In genomic region chr16:67280090-67281015, GRCh38 we compare ENCODE assay signal across 1 cellular context.
TF ChIP-seq lines count a peak whose summit lies in the region.

No MANE protein-coding gene starts in this region.

TF ChIP-seq in HCT116, 20 proteins besides CTCF, POLR2A, EP300 and RAD21:
- TF ChIP-seq YY1 (IDR thresholded peaks at IDR 0.05; ENCODE audit: extremely low read depth, insufficient replicate concordance, low read depth, low read length) = no peak
- TF ChIP-seq REST (IDR thresholded peaks at IDR 0.05; ENCODE audit: low read depth) = no peak
- no peak for TF ChIP-seq CEBPB (IDR thresholded peaks at IDR 0.05; ENCODE audit: low read depth)
- TF ChIP-seq CBX3 (IDR thresholded peaks at IDR 0.05; ENCODE audit: low read depth) = no peak
- no peak for TF ChIP-seq ATF3 (IDR thresholded peaks at IDR 0.05)
- TF ChIP-seq JUND (IDR thresholded peaks at IDR 0.05) = no peak
- no peak for TF ChIP-seq SP1 (IDR thresholded peaks at IDR 0.05; ENCODE audit: low read depth)
- no peak for TF ChIP-seq POLR2AphosphoS5 (IDR thresholded peaks at IDR 0.05; ENCODE audit: low read depth, low read length)
- TF ChIP-seq ZNF274 (IDR thresholded peaks at IDR 0.05; ENCODE audit: low read depth, low read length) = no peak
- TF ChIP-seq TCF7L2 (IDR thresholded peaks at IDR 0.05; ENCODE audit: borderline replicate concordance, extremely low read depth, insufficient read depth, insufficient read length) = no peak
- no peak for TF ChIP-seq ZBTB33 (IDR thresholded peaks at IDR 0.05; ENCODE audit: extremely low read depth, insufficient replicate concordance, low read length)
- TF ChIP-seq EZH2 (IDR thresholded peaks at IDR 0.05) = no peak
- no peak for TF ChIP-seq ELF1 (IDR thresholded peaks at IDR 0.05; ENCODE audit: borderline replicate concordance, low read depth)
- no peak for TF ChIP-seq EGR1 (IDR thresholded peaks at IDR 0.05; ENCODE audit: low read depth)
- TF ChIP-seq MAX (IDR thresholded peaks at IDR 0.05) = no peak
- TF ChIP-seq EZH2phosphoT487 (IDR thresholded peaks at IDR 0.05; ENCODE audit: borderline replicate concordance) = no peak
